Comparison of ENCODE assay signal across 8 cellular contexts in genomic region chr10:92965314-92965713, GRCh38.
DNase-seq lines count a peak whose midpoint lies in the region; FAIRE-seq and TF ChIP-seq lines count a peak whose summit lies in the region.

No MANE protein-coding gene starts in this region.

- H4K20me1 ChIP-seq in fibroblast of lung (ENCODE audit: control insufficient read depth, extremely low read depth, insufficient read depth, low read length): no peaks in the 10 kb centered on the region

- no peaks in the 10 kb centered on the region for H3K27me3 ChIP-seq in fibroblast of lung (ENCODE audit: control insufficient read depth, insufficient read depth, low read length)

- H2AFZ ChIP-seq in fibroblast of lung (ENCODE audit: low read length): no peak overlapping the region

- H3K36me3 ChIP-seq in fibroblast of lung (ENCODE audit: control insufficient read depth, insufficient read depth, low read length): no peaks in the 10 kb centered on the region

- H3K4me1 ChIP-seq in fibroblast of lung (ENCODE audit: control insufficient read depth, extremely low read depth, insufficient read depth, low read length): peaks cover 11% of the 10 kb centered on the region

- no peaks in the 10 kb centered on the region for H3K79me2 ChIP-seq in fibroblast of lung (ENCODE audit: control insufficient read depth, insufficient read depth, low read length)

- no peak overlapping the region for H3K9ac ChIP-seq in fibroblast of lung (ENCODE audit: insufficient read depth, low read length)

- H3K4me2 ChIP-seq in fibroblast of lung (ENCODE audit: extremely low read depth, insufficient read depth, low read length): peak overlapping the region; percentile 82

- TF ChIP-seq CTCF in C4-2B (conservative IDR thresholded peaks at IDR 0.05): peak; percentile 84
- TF ChIP-seq CTCF in fibroblast of lung (conservative IDR thresholded peaks at IDR 0.05 in 1 of 2, IDR thresholded peaks at IDR 0.05 in 1 of 2; ENCODE audit: low read depth in 1 of 2, low read length in 2 of 2): peak in 1 of 2 donors; percentile 49

- FAIRE-seq in H54 (lab: Jason Lieb, UNC): peak; percentile 93

- no peaks in the 10 kb centered on the region for H3K9me3 ChIP-seq in fibroblast of lung (ENCODE audit: control insufficient read depth, insufficient read depth, low read depth, low read length)

- TF ChIP-seq POLR2A in H54 (IDR thresholded peaks at IDR 0.05; ENCODE audit: low read depth, low read length): no peak

- H3K4me3 ChIP-seq in fibroblast of lung (replicated peaks in 1 of 4; ENCODE audit: control extremely low read depth in 1 of 4, insufficient read depth in 1 of 4, low read depth in 3 of 4, low read length in 4 of 4): peak overlapping the region in 3 of 4 experiments; percentile 23 to 53 (median 29)

- DNase-seq in H54 (ENCODE audit: insufficient read length, low spot score) (no peak), RPMI7951 (ENCODE audit: low read depth) (peak; percentile 29), fibroblast of lung (ENCODE audit: low read depth in 2 of 2) (peak; percentile 51 to 80), retina (peak; percentile 7), NCI-H187 (lab: John Stamatoyannopoulos, UW) (no peak), Ammon's horn (ENCODE audit: low spot score) (no peak)
- no peak for DNase-seq in stimulated activated CD8-positive, alpha-beta memory T cell treated with anti-CD3 and anti-CD28 coated beads, Interleukin-4, amount 100 ng/mL, for 48 hours

- H3K27ac ChIP-seq in C4-2B (no peak overlapping the region), fibroblast of lung (ENCODE audit: insufficient read depth, low read length) (no peak overlapping the region)

Comparison
In these comparisons a context has a peak if more than half of its experiments do, and no peak if none do; other contexts are left out.
1. DNase-seq: peak in RPMI7951 (single experiment), fibroblast of lung (2 of 2) and retina (single experiment); none in H54 (single experiment), NCI-H187 (0 of 2), Ammon's horn (single experiment) and stimulated activated CD8-positive, alpha-beta memory T cell treated with anti-CD3 and anti-CD28 coated beads, Interleukin-4, amount 100 ng/mL, for 48 hours (single experiment).